ENCODE assay signal across 7 cellular contexts in genomic region chr14:30969796-30970195, GRCh38. TPM values are rescaled to one million over a fixed set of nuclear protein-coding genes. Genes with fewer than 3 reads are reported as not detected.
DNase-seq lines count a peak whose midpoint lies in the region; ATAC-seq and TF ChIP-seq lines count a peak whose summit lies in the region.
"Not testable (repeated sequence)": the region's sequence is repeated elsewhere in the genome, so short reads cannot be mapped to it uniquely, and the experiment has no call there.

No MANE protein-coding gene starts in this region.

- H3F3A ChIP-seq in PC-3 (ENCODE audit: low read length, unreplicated experiment) = not testable (repeated sequence)

- intact Hi-C loops in PC-3 (cut with micrococcal nuclease) = not testable (repeated sequence)

- CTCF ChIA-PET in PC-3 (lab: Charles Lee) = not testable (repeated sequence)

- not testable (repeated sequence) for H3K9me3 Mint-ChIP-seq in activated T-cell treated with anti-CD3 and anti-CD28 coated beads, Interleukin-2, amount 50 U/mL, for 4 hours; memory B cell

- H3K36me3 ChIP-seq in PC-3 (ENCODE audit: low read depth, low read length) = not testable (repeated sequence)

- not testable (repeated sequence) for H4K20me1 ChIP-seq in PC-3 (ENCODE audit: low read length)

- peaks cover 76% of the 10 kb centered on the region for H3K4me1 ChIP-seq in PC-3 (ENCODE audit: insufficient read depth, low read length)

- not testable (repeated sequence) for TF ChIP-seq CTCF in PC-3 (conservative IDR thresholded peaks at IDR 0.05; ENCODE audit: low read depth, low read length)

- not testable (repeated sequence) for H3K9me2 ChIP-seq in PC-3 (replicated peaks; ENCODE audit: low read length)

- H3K4me1 Mint-ChIP-seq in activated T-cell treated with anti-CD3 and anti-CD28 coated beads, Interleukin-2, amount 50 U/mL, for 4 hours (ENCODE audit: low read depth) = peaks cover 47% of the 10 kb centered on the region
- H3K4me1 Mint-ChIP-seq in memory B cell = peaks cover 26% of the 10 kb centered on the region

- POLR2A ChIA-PET in PC-3 (lab: Charles Lee; ENCODE audit: unreplicated experiment) = interaction anchor here (0.6 kb wide), 1 partner anchor 48 kb away, joined by 3 read pairs; no protein-coding TSS in a partner anchor

- 0 out of 2 replicates have a peak overlapping the region, but pooled peaks have one; percentile 90 for H3K27ac ChIP-seq in PC-3 (ENCODE audit: low read length)

- H3K79me2 ChIP-seq in PC-3 (ENCODE audit: low read length) = peaks cover 87% of the 10 kb centered on the region

- H3K4me3 Mint-ChIP-seq in activated T-cell treated with anti-CD3 and anti-CD28 coated beads, Interleukin-2, amount 50 U/mL, for 4 hours; memory B cell: not testable (repeated sequence)

- not testable (repeated sequence) for H3K4me2 ChIP-seq in PC-3 (ENCODE audit: low read length)

- not testable (repeated sequence) for H3K9ac ChIP-seq in PC-3 (ENCODE audit: low read length)

- ATAC-seq in GM18868 (IDR thresholded peaks at IDR 0.05; ENCODE audit: unreplicated experiment) (peak; percentile 67), GM21423 (IDR thresholded peaks at IDR 0.05; ENCODE audit: unreplicated experiment) (peak; percentile 83), HG02981 (IDR thresholded peaks at IDR 0.05; ENCODE audit: unreplicated experiment) (peak; percentile 67), memory B cell (ENCODE audit: low read depth) (peak; percentile 46)
- ATAC-seq in PC-3 = not testable (repeated sequence)
- peak; percentile 76 to 87 for ATAC-seq in activated T-cell treated with anti-CD3 and anti-CD28 coated beads, Interleukin-2, amount 50 U/mL, for 4 hours

- not testable (repeated sequence) for H3K27me3 Mint-ChIP-seq in activated T-cell treated with anti-CD3 and anti-CD28 coated beads, Interleukin-2, amount 50 U/mL, for 4 hours (ENCODE audit: low read depth); memory B cell

- BruUV-seq in PC-3 (replicated peaks; lab: Mats Ljungman, UMichigan) = not testable (repeated sequence)

- not testable (repeated sequence) for H2AFZ ChIP-seq in PC-3 (ENCODE audit: low read length)

- H3K9me3 ChIP-seq in PC-3 (ENCODE audit: low read length) = not testable (repeated sequence)

- DNase-seq in PC-3; activated T-cell treated with anti-CD3 and anti-CD28 coated beads, Interleukin-2, amount 50 U/mL, for 4 hours: not testable (repeated sequence)
- peak in 1 of 2 donors; percentile 14 for DNase-seq in memory B cell (ENCODE audit: low spot score in 2 of 2)
- DNase-seq in stimulated activated CD8-positive, alpha-beta memory T cell treated with anti-CD3 and anti-CD28 coated beads, Interleukin-2, amount 100 ng/mL, for 48 hours (ENCODE audit: low read depth in 2 of 2) = peak; percentile 10 to 26

- H3K27me3 ChIP-seq in PC-3 (ENCODE audit: low read length) = not testable (repeated sequence)

- H3K36me3 Mint-ChIP-seq in activated T-cell treated with anti-CD3 and anti-CD28 coated beads, Interleukin-2, amount 50 U/mL, for 4 hours (ENCODE audit: insufficient read depth) = peaks cover 21% of the 10 kb centered on the region
- H3K36me3 Mint-ChIP-seq in memory B cell = peaks cover 20% of the 10 kb centered on the region

- H3K27ac Mint-ChIP-seq in memory B cell = peak overlapping the region; percentile 55

- not testable (repeated sequence) for H3K4me3 ChIP-seq in PC-3 (ENCODE audit: low read length)

RNA-seq across cellular contexts. Expression of gene AP4S1, which starts 55.7 kb away (rescaled TPM):
- 3.0 and 3.2 TPM in 2 replicates for total RNA-seq in PC-3 (2014; rRNA removed)
- total RNA-seq in activated T-cell treated with anti-CD3 and anti-CD28 coated beads, Interleukin-2, amount 50 U/mL, for 4 hours = 10 to 100 TPM; 11.5 to 12.8 (median 12.2) TPM

RNA-seq across cellular contexts. Expression of gene STRN3, which starts 56.4 kb away (rescaled TPM):
- total RNA-seq in PC-3 (2014; rRNA removed) = 36.9 and 41.4 TPM in 2 replicates
- 10 to 100 TPM; 21.4 to 24.1 (median 23.3) TPM for total RNA-seq in activated T-cell treated with anti-CD3 and anti-CD28 coated beads, Interleukin-2, amount 50 U/mL, for 4 hours
